25 cellular contexts compared by ENCODE assay signal in genomic region chr6:153013438-153013837, GRCh38.
"Had no signal": no experiment of that assay in that cellular context is flagged by ENCODE, and none has a peak within 500 bp of the region (broad histone marks: within the 10 kb centered on the region; RNA-seq: fewer than 3 reads in every experiment).

No MANE protein-coding gene starts in this region.

- H3K4me1 Mint-ChIP-seq: activated B cell treated with CpG ODN at 0.5 μM for 24 hours; activated CD4-positive, alpha-beta T cell treated with anti-CD3 and anti-CD28 coated beads for 36 hours; naive thymus-derived CD4-positive, alpha-beta T cell; neural progenitor cell had no signal

- H3K9me3 Mint-ChIP-seq: activated B cell treated with CpG ODN at 0.5 μM for 24 hours; activated T-cell treated with anti-CD3 and anti-CD28 coated beads, Interleukin-2, amount 50 U/mL, for 4 hours; activated T-helper 2 cell treated with anti-CD3 and anti-CD28 coated beads, Interferon-gamma antibody, Interleukin-2, Interleukin-4, amounts not matched to agents 10 μg/mL and 5 μg/mL and 100 μg/mL, durations not matched to agents 14 hours and 24 hours and 36 hours; effector memory CD8-positive, alpha-beta T cell; naive thymus-derived CD4-positive, alpha-beta T cell; neural progenitor cell; T-helper 1 cell treated with Interleukin-12 subunit alpha and Interleukin-12 subunit beta and Interleukin-4 antibody, amounts not matched to agents 30 μg/mL and 1 μg/mL, for 36 hours; type B pancreatic cell had no signal

- DNase-seq: activated B cell treated with CpG ODN at 0.5 μM for 24 hours; activated CD4-positive, alpha-beta T cell treated with anti-CD3 and anti-CD28 coated beads for 36 hours; activated CD4-positive, alpha-beta T cell treated with anti-CD3 and anti-CD28 coated beads, Interleukin-2, amount 50 U/mL, for 4 hours; activated CD8-positive, alpha-beta memory T cell treated with anti-CD3 and anti-CD28 coated beads for 24 hours; activated CD8-positive, alpha-beta memory T cell treated with anti-CD3 and anti-CD28 coated beads, Interleukin-2, amount 50 U/mL, for 4 hours; activated naive CD4-positive, alpha-beta T cell; activated T-cell treated with anti-CD3 and anti-CD28 coated beads, Interleukin-2, amount 50 U/mL, for 4 hours; effector memory CD8-positive, alpha-beta T cell; heart right ventricle; kidney; naive thymus-derived CD4-positive, alpha-beta T cell; retina; spleen; stimulated activated CD4-positive, alpha-beta T cell treated with anti-CD3 and anti-CD28 coated beads, Interleukin-4, amount 100 ng/mL, for 1 hour; stimulated activated naive CD4-positive, alpha-beta T cell; T1000 had no signal

- H3K27ac Mint-ChIP-seq: activated B cell treated with CpG ODN at 0.5 μM for 24 hours; activated CD4-positive, alpha-beta T cell treated with anti-CD3 and anti-CD28 coated beads for 36 hours; activated naive CD8-positive, alpha-beta T cell; activated T-helper 2 cell treated with anti-CD3 and anti-CD28 coated beads, Interferon-gamma antibody, Interleukin-2, Interleukin-4, amounts not matched to agents 10 μg/mL and 5 μg/mL and 100 μg/mL, durations not matched to agents 14 hours and 24 hours and 36 hours; effector memory CD8-positive, alpha-beta T cell; naive thymus-derived CD4-positive, alpha-beta T cell; neural progenitor cell; T-helper 1 cell treated with Interleukin-12 subunit alpha and Interleukin-12 subunit beta and Interleukin-4 antibody, amounts not matched to agents 30 μg/mL and 1 μg/mL, for 36 hours; type B pancreatic cell had no signal

- H3K27me3 Mint-ChIP-seq: type B pancreatic cell had no signal

- H3K4me3 ChIP-seq: esophagus muscularis mucosa, heart right ventricle, lung, neural progenitor cell, spleen, thoracic aorta, vagina had no signal

- H3K4me3 Mint-ChIP-seq: activated B cell treated with CpG ODN at 0.5 μM for 24 hours; activated CD4-positive, alpha-beta T cell treated with anti-CD3 and anti-CD28 coated beads for 36 hours; activated naive CD8-positive, alpha-beta T cell; activated T-cell treated with anti-CD3 and anti-CD28 coated beads, Interleukin-2, amount 50 U/mL, for 4 hours; effector memory CD8-positive, alpha-beta T cell; naive thymus-derived CD4-positive, alpha-beta T cell; neural progenitor cell; T-helper 1 cell treated with Interleukin-12 subunit alpha and Interleukin-12 subunit beta and Interleukin-4 antibody, amounts not matched to agents 30 μg/mL and 1 μg/mL, for 36 hours; type B pancreatic cell had no signal

- H3K36me3 Mint-ChIP-seq: activated naive CD8-positive, alpha-beta T cell; naive thymus-derived CD4-positive, alpha-beta T cell; type B pancreatic cell had no signal
